ENCODE assay signal across 15 cellular contexts in the genomic region with DNA sequence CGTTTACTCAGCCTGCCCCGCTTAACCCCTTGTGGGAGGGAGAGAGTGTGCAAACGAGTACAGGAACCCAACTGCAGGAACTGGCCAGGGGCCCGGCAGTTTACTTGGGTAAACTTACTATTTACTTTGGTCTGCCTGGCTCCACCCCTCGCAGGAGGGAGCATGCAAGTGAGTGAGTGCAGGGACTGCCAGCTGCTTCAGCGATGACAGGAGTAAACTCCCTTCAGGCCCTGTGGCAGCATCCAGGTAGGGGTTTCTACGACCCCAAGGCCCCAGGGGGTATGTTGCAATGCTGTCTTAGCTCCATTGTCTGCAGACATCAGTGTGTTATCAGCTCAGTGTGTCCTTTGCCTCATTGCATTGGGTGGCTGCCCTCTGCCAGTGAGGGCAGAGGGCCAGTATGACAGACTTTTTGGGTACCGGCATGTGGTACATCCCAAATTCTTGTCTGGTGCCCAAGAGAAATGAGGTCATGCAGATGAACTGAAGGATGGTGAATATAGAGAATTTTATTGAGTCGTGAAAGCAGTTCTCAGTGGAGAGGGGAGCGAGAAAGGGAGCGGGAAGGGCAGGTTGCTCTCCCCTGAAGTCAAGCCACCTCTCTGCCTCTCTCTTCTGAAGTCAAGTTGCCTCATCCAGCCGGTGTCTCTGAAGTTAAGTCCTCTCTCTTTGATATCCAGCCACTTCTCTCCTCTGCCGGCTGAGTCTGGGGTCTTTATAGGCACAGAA.
DNase-seq lines count a peak whose midpoint lies in the region; ATAC-seq and TF ChIP-seq lines count a peak whose summit lies in the region.
"Had no signal": no experiment of that assay in that cellular context is flagged by ENCODE, and none has a peak within 500 bp of the region (broad histone marks: within the 10 kb centered on the region; RNA-seq: fewer than 3 reads in every experiment).

No MANE protein-coding gene starts in this region.

- no peaks in the 10 kb centered on the region for H3K36me3 ChIP-seq in osteoblast (ENCODE audit: insufficient read depth, low read length)
- no peaks in the 10 kb centered on the region for H3K36me3 ChIP-seq in ovary
- H3K36me3 ChIP-seq: gastrocnemius medialis had no signal

- intact Hi-C loops in ovary (cut with DNase I) = no loop called here

- TF ChIP-seq POLR2A in ovary (IDR thresholded peaks at IDR 0.05) = no peak

- H3K4me3 ChIP-seq in osteoblast (ENCODE audit: insufficient read depth, low read length) (no peak overlapping the region), ovary (no peak overlapping the region)
- H3K4me3 ChIP-seq: gastrocnemius medialis, GM23248 had no signal

- TF ChIP-seq EP300 in ovary (IDR thresholded peaks at IDR 0.05) = no peak

- H3K4me1 ChIP-seq in osteoblast (ENCODE audit: insufficient read depth, low read length) = no peaks in the 10 kb centered on the region
- H3K4me1 ChIP-seq in ovary (ENCODE audit: insufficient read depth) = no peaks in the 10 kb centered on the region
- H3K4me1 ChIP-seq: gastrocnemius medialis had no signal

- in situ Hi-C loops in G401 (cut with HindIII; ENCODE audit: low sequenced_read_pairs) = no loop called here

- no peak overlapping the region for H3K4me2 ChIP-seq in osteoblast (ENCODE audit: insufficient read depth, low read length)

- TF ChIP-seq CTCF in osteoblast (IDR thresholded peaks at IDR 0.05; ENCODE audit: extremely low read depth, low read depth, low read length) = no peak
- no peak for TF ChIP-seq CTCF in ovary (IDR thresholded peaks at IDR 0.05)

- H3K27ac ChIP-seq in osteoblast (ENCODE audit: low read depth, low read length) (no peak overlapping the region), ovary (no peak overlapping the region)
- H3K27ac ChIP-seq: gastrocnemius medialis, GM23248 had no signal

- H3K27me3 ChIP-seq in osteoblast (ENCODE audit: insufficient read depth, low read length) = no peaks in the 10 kb centered on the region
- H3K27me3 ChIP-seq in ovary = no peaks in the 10 kb centered on the region
- H3K27me3 ChIP-seq: gastrocnemius medialis had no signal

- no peaks in the 10 kb centered on the region for H3K79me2 ChIP-seq in osteoblast (ENCODE audit: insufficient read depth, low read length)

- WGBS in ovary, 3 donors = 87 to 88% (median 88%) methylated on average over 13 of the region's 13 CpGs

- H3K9me3 ChIP-seq in osteoblast (ENCODE audit: low read depth, low read length) (no peaks in the 10 kb centered on the region), ovary (no peaks in the 10 kb centered on the region)
- H3K9me3 ChIP-seq: gastrocnemius medialis had no signal

- H2AFZ ChIP-seq in osteoblast (ENCODE audit: low read length) = no peak overlapping the region
- H2AFZ ChIP-seq: GM23248 had no signal

- ATAC-seq in GM19467 (IDR thresholded peaks at IDR 0.05; ENCODE audit: unreplicated experiment) = no peak
- ATAC-seq: gastrocnemius medialis had no signal

- no peaks in the 10 kb centered on the region for H4K20me1 ChIP-seq in osteoblast (ENCODE audit: insufficient read depth, low read length)

- DNase-seq in G401 (ENCODE audit: low spot score) = peak; percentile 97
- peak; percentile 15 for DNase-seq in NCI-H510A (lab: John Stamatoyannopoulos, UW)
- DNase-seq in iPS DF 19.7 (ENCODE audit: low read depth, low spot score) = peak; percentile 28
- peak; percentile 11 for DNase-seq in osteoblast (ENCODE audit: insufficient read length, low spot score, missing footprints)
- DNase-seq in ovary = no peak
- no peak for DNase-seq in NCI-H2107 treated with DMSO at 0.1 percent for 48 hours (lab: John Stamatoyannopoulos, UW; ENCODE audit: unreplicated experiment)
- DNase-seq in activated CD4-positive, alpha-beta T cell treated with anti-CD3 and anti-CD28 coated beads, Interleukin-2, amount 50 U/mL, for 1 hour = no peak
- DNase-seq: activated naive CD4-positive, alpha-beta T cell treated with anti-CD3 and anti-CD28 coated beads, Interleukin-2, amount 10 ng/mL, durations not matched to agents 7 days and 5 days; gastrocnemius medialis; GM23248; Kasumi-1; naive B cell; NCI-H2029 treated with DMSO at 0.1 percent for 48 hours; stimulated activated CD4-positive, alpha-beta T cell treated with anti-CD3 and anti-CD28 coated beads, Interleukin-2, amount 100 ng/mL, for 24 hours had no signal

Comparison
In these comparisons a context has a peak if more than half of its experiments do, and no peak if none do; other contexts are left out.
1. DNase-seq: peak in G401 (single experiment), NCI-H510A (single experiment), iPS DF 19.7 (single experiment) and osteoblast (single experiment); none in ovary (0 of 5), NCI-H2107 treated with DMSO at 0.1 percent for 48 hours (single experiment) and activated CD4-positive, alpha-beta T cell treated with anti-CD3 and anti-CD28 coated beads, Interleukin-2, amount 50 U/mL, for 1 hour (single experiment).